21 cellular contexts compared by ENCODE assay signal in genomic region chr4:176849076-176849475, GRCh38. TPM values are rescaled to one million over a fixed set of nuclear protein-coding genes. Genes with fewer than 3 reads are reported as not detected.
"Had no signal": no experiment of that assay in that cellular context is flagged by ENCODE, and none has a peak within 500 bp of the region (broad histone marks: within the 10 kb centered on the region; RNA-seq: fewer than 3 reads in every experiment).

No MANE protein-coding gene starts in this region.

- H3K4me1 ChIP-seq: adrenal gland, heart right ventricle, neural progenitor cell, right atrium auricular region, tibial artery had no signal

- H3K27ac Mint-ChIP-seq: activated CD4-positive, alpha-beta T cell treated with anti-CD3 and anti-CD28 coated beads, Interleukin-2, amount 10 ng/mL, durations not matched to agents 7 days and 5 days; activated naive CD4-positive, alpha-beta T cell treated with anti-CD3 and anti-CD28 coated beads, Interleukin-2, amount 50 U/mL, for 24 hours; memory B cell; naive B cell; neural progenitor cell; progenitor cell of endocrine pancreas had no signal

- H3K27me3 Mint-ChIP-seq: activated CD4-positive, alpha-beta T cell treated with anti-CD3 and anti-CD28 coated beads, Interleukin-2, amount 10 ng/mL, durations not matched to agents 7 days and 5 days; activated naive CD4-positive, alpha-beta T cell treated with anti-CD3 and anti-CD28 coated beads, Interleukin-2, amount 50 U/mL, for 24 hours; memory B cell; naive B cell; progenitor cell of endocrine pancreas had no signal

- H3K4me3 Mint-ChIP-seq: activated CD4-positive, alpha-beta T cell treated with anti-CD3 and anti-CD28 coated beads, Interleukin-2, amount 10 ng/mL, durations not matched to agents 7 days and 5 days; activated naive CD4-positive, alpha-beta T cell treated with anti-CD3 and anti-CD28 coated beads, Interleukin-2, amount 50 U/mL, for 24 hours; memory B cell; naive B cell; neural progenitor cell had no signal

- H3K36me3 Mint-ChIP-seq: activated naive CD4-positive, alpha-beta T cell treated with anti-CD3 and anti-CD28 coated beads, Interleukin-2, amount 50 U/mL, for 24 hours; memory B cell; naive B cell; neural progenitor cell had no signal

- H3K27me3 ChIP-seq: adrenal gland, cardiac muscle cell, heart right ventricle, neural progenitor cell, right atrium auricular region, tibial artery had no signal

- H3K27ac ChIP-seq: adrenal gland, cardiac muscle cell, heart right ventricle, neural progenitor cell, right atrium auricular region, skin epidermis, tibial artery had no signal

- ATAC-seq: heart right ventricle; left ventricle myocardium superior; mucosa of descending colon; stimulated activated naive CD8-positive, alpha-beta T cell treated with anti-CD3 and anti-CD28 coated beads, Interleukin-15, Interleukin-2, amounts not matched to agents 100 U/mL and 50 U/mL, for 24 hours had no signal

- H3K4me3 ChIP-seq: adrenal gland, cardiac muscle cell, heart right ventricle, mucosa of descending colon, neural progenitor cell, right atrium auricular region, skin epidermis, tibial artery had no signal

- H3K4me1 Mint-ChIP-seq: activated CD4-positive, alpha-beta T cell treated with anti-CD3 and anti-CD28 coated beads, Interleukin-2, amount 10 ng/mL, durations not matched to agents 7 days and 5 days; activated naive CD4-positive, alpha-beta T cell treated with anti-CD3 and anti-CD28 coated beads, Interleukin-2, amount 50 U/mL, for 24 hours; memory B cell; naive B cell had no signal

- H3K9me3 Mint-ChIP-seq: activated CD4-positive, alpha-beta T cell treated with anti-CD3 and anti-CD28 coated beads, Interleukin-2, amount 10 ng/mL, durations not matched to agents 7 days and 5 days had no signal

- H3K36me3 ChIP-seq: adrenal gland, cardiac muscle cell, heart right ventricle, neural progenitor cell, right atrium auricular region, tibial artery had no signal

- H3K9ac ChIP-seq: neural progenitor cell had no signal

- H3K9me3 ChIP-seq: adrenal gland, right atrium auricular region, tibial artery had no signal

- DNase-seq: activated CD4-positive, alpha-beta T cell treated with anti-CD3 and anti-CD28 coated beads, Interleukin-2, amount 10 ng/mL, durations not matched to agents 7 days and 5 days; activated CD8-positive, alpha-beta memory T cell treated with anti-CD3 and anti-CD28 coated beads, Interleukin-2, amount 50 U/mL, for 4 hours; activated effector memory CD4-positive, alpha-beta T cell treated with Interleukin-2 at 50 U/mL for 16 hours; activated T-cell treated with anti-CD3 and anti-CD28 coated beads, Interleukin-2, amount 50 U/mL, for 48 hours; adrenal gland; heart right ventricle; left ventricle myocardium superior; mucosa of descending colon; naive B cell; stimulated activated naive CD8-positive, alpha-beta T cell treated with anti-CD3 and anti-CD28 coated beads, Interleukin-15, Interleukin-2, amounts not matched to agents 100 U/mL and 50 U/mL, for 24 hours; substantia nigra; T-helper 1 cell; T1000; tibial artery had no signal

RNA-seq across cellular contexts. Expression of gene VEGFC, which starts 56.4 kb away (rescaled TPM):
- total RNA-seq: activated CD4-positive, alpha-beta T cell treated with anti-CD3 and anti-CD28 coated beads, Interleukin-2, amount 10 ng/mL, durations not matched to agents 7 days and 5 days had no signal
